Comparison of ENCODE assay signal across 24 cellular contexts in the genomic region with DNA sequence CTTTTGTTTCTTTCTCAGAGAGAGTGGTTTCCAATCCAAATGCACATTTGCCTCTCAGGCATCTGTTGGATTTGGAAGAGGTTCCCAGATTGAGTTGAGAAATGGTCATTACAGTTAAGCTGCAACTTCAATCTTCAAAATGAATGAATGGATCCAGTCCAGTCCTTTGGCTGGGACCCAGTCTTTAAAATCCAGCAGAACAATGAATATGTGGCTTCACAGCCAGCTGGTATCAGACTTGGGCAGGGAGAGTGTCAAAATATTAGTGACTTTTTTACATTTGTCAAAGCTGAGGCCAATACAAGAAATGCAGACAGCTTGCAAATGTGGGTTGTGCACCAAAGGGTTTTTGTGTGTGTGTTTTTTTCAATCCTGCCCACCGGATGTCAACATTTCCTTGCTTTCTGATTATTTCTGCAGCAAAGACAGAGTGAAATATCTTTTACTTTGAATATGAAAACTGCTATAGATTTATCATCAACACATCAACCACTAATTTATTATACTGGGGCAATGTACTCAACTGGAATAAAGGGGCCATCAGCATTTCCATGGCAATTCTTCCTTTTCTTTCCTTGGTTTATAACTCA.
DNase-seq lines count a peak whose midpoint lies in the region; ATAC-seq, FAIRE-seq and TF ChIP-seq lines count a peak whose summit lies in the region.
"Had no signal": no experiment of that assay in that cellular context is flagged by ENCODE, and none has a peak within 500 bp of the region (broad histone marks: within the 10 kb centered on the region; RNA-seq: fewer than 3 reads in every experiment).

No MANE protein-coding gene starts in this region.

- 89% methylated on average over 1 of the region's 1 CpG; no CpG with 5 or more reads in 1 of the 2 experiments for WGBS in H1 (ENCODE audit: extremely low coverage in 1 of 2, insufficient coverage in 1 of 2, insufficient read length in 1 of 2, insufficient replicate concordance in 2 of 2, low coverage in 1 of 2, low lambda C conversion rate in 2 of 2, missing lambda C conversion rate in 1 of 2), 2 experiments
- WGBS in neuronal stem cell (ENCODE audit: extremely low coverage in 2 of 2, insufficient read length in 2 of 2, insufficient replicate concordance in 1 of 2), 2 donors = no CpG with 5 or more reads among the region's 1 CpG

- DNase-seq in NCI-H1694 treated with DMSO at 0.1 percent for 48 hours (lab: John Stamatoyannopoulos, UW) (peak; percentile 40), NCI-H1694 (lab: John Stamatoyannopoulos, UW) (no peak), H1 (ENCODE audit: low read depth in 1 of 2, low spot score in 2 of 2) (no peak), neuronal stem cell (ENCODE audit: low spot score) (no peak), dedifferentiated amniotic fluid mesenchymal stem cell (ENCODE audit: extremely low spot score) (no peak), COLO668 (lab: John Stamatoyannopoulos, UW; ENCODE audit: unreplicated experiment) (no peak), GM23338 (ENCODE audit: low spot score) (no peak)
- DNase-seq: activated gamma-delta T cell treated with Interleukin-2 at 50 U/mL for 16 hours; BE2C; KBM-7; NCI-H2081; occipital lobe; SIG-M5; spleen; stimulated activated CD4-positive, alpha-beta T cell treated with anti-CD3 and anti-CD28 coated beads, Interleukin-2, amount 100 ng/mL, for 48 hours; uterus had no signal

- H3K36me3 ChIP-seq in Loucy (ENCODE audit: insufficient read depth, low read length) (no peaks in the 10 kb centered on the region), H1 (ENCODE audit: control insufficient read depth in 2 of 4, insufficient read depth in 4 of 4, low read length in 3 of 4) (no peaks in the 10 kb centered on the region), neuronal stem cell (replicated peaks in 1 of 2; ENCODE audit: control insufficient read depth in 2 of 2, insufficient read depth in 2 of 2, low read length in 2 of 2) (no peaks in the 10 kb centered on the region), GM23338 (ENCODE audit: insufficient read depth) (no peaks in the 10 kb centered on the region)
- H3K36me3 ChIP-seq: BE2C, spleen, suprapubic skin, uterus had no signal

- H2AFZ ChIP-seq in Loucy (ENCODE audit: low read length) (no peak overlapping the region), H1 (ENCODE audit: low read length) (peak overlapping the region; percentile 28; the same call in 1 of the 2 replicates), neuronal stem cell (ENCODE audit: low read length) (peak overlapping the region; percentile 20), GM23338 (no peak overlapping the region; the same call in 1 of the 2 replicates)

- no peak for FAIRE-seq in H1 (lab: Jason Lieb, UNC)
- FAIRE-seq: A204.1, bronchial epithelial cell had no signal

- no peak overlapping the region for H3K4me3 Mint-ChIP-seq in GM23338
- H3K4me3 Mint-ChIP-seq: dendritic cell treated with granulocyte-macrophage colony-stimulating factor and Interleukin-4, amounts not matched to agents 40 ng/mL and 50 ng/mL, for 4 days; memory B cell; stimulated activated effector memory CD8-positive, alpha-beta T cell treated with anti-CD3 and anti-CD28 coated beads, Interleukin-12 subunit alpha, Interleukin-12 subunit beta, amount 100 ng/mL, for 72 hours had no signal

- TF ChIP-seq EP300 in H1 (IDR thresholded peaks at IDR 0.05; ENCODE audit: borderline replicate concordance in 1 of 2, low read depth in 2 of 2, low read length in 2 of 2) = no peak

- H3K4me3 ChIP-seq in Loucy (ENCODE audit: low read length, poor library complexity, severe bottlenecking) = no peak overlapping the region
- no peak overlapping the region for H3K4me3 ChIP-seq in H1 (ENCODE audit: extremely low read depth in 1 of 4, insufficient read depth in 2 of 4, low read depth in 3 of 4, low read length in 4 of 4)
- no peak overlapping the region for H3K4me3 ChIP-seq in neuronal stem cell (ENCODE audit: low read length in 2 of 2)
- no peak overlapping the region for H3K4me3 ChIP-seq in GM23338
- H3K4me3 ChIP-seq: spleen, suprapubic skin, uterus had no signal

- H2AK5ac ChIP-seq in H1 (ENCODE audit: low read depth, low read length) (no peak overlapping the region), neuronal stem cell (ENCODE audit: low read depth, low read length) (no peak overlapping the region)

- H3K9me3 ChIP-seq in Loucy (ENCODE audit: insufficient read depth, low read depth, low read length) (0 out of 2 replicates have a peak, but pooled peaks cover 2% of the 10 kb centered on the region), H1 (ENCODE audit: insufficient read depth in 2 of 2, low read depth in 1 of 2, low read length in 1 of 2) (no peaks in the 10 kb centered on the region), neuronal stem cell (replicated peaks in 1 of 2; ENCODE audit: control insufficient read depth in 2 of 2, insufficient read depth in 1 of 2, low read depth in 1 of 2, low read length in 2 of 2) (no peaks in the 10 kb centered on the region)
- H3K9me3 ChIP-seq: BE2C, spleen, suprapubic skin, uterus had no signal

- H3F3A ChIP-seq in Loucy (ENCODE audit: low read depth) (no peaks in the 10 kb centered on the region), GM23338 (replicated peaks; ENCODE audit: low read depth) (no peaks in the 10 kb centered on the region)

- H3K4ac ChIP-seq in H1 (replicated peaks; ENCODE audit: insufficient read length, low read depth, low read length) (no peak overlapping the region), neuronal stem cell (ENCODE audit: low read length) (no peak overlapping the region)

- POLR2A ChIA-PET in H1 (lab: Charles Lee; ENCODE audit: partially characterized antibody) = no interaction called here

- ATAC-seq in GM23338 = no peak
- ATAC-seq: Panc1; stimulated activated effector memory CD8-positive, alpha-beta T cell treated with anti-CD3 and anti-CD28 coated beads, Interleukin-12 subunit alpha, Interleukin-12 subunit beta, amount 100 ng/mL, for 72 hours had no signal

- no peaks in the 10 kb centered on the region for H3K4me1 Mint-ChIP-seq in GM23338
- H3K4me1 Mint-ChIP-seq: memory B cell; stimulated activated effector memory CD8-positive, alpha-beta T cell treated with anti-CD3 and anti-CD28 coated beads, Interleukin-12 subunit alpha, Interleukin-12 subunit beta, amount 100 ng/mL, for 72 hours had no signal

- no peak overlapping the region for H4K91ac ChIP-seq in H1 (replicated peaks; ENCODE audit: insufficient read length, low read length)
- H4K91ac ChIP-seq in neuronal stem cell (ENCODE audit: low read depth, low read length, poor library complexity) = no peak overlapping the region

- peaks cover 15% of the 10 kb centered on the region for H3K4me1 ChIP-seq in Loucy (ENCODE audit: insufficient read depth, low read length, poor library complexity, severe bottlenecking)
- H3K4me1 ChIP-seq in H1 (replicated peaks in 1 of 4; ENCODE audit: control insufficient read depth in 3 of 4, insufficient read depth in 4 of 4, low read length in 3 of 4) = no peaks in the 10 kb centered on the region
- no peaks in the 10 kb centered on the region for H3K4me1 ChIP-seq in neuronal stem cell (ENCODE audit: control insufficient read depth in 2 of 2, insufficient read depth in 1 of 2, low read depth in 1 of 2, low read length in 2 of 2)
- no peaks in the 10 kb centered on the region for H3K4me1 ChIP-seq in GM23338 (ENCODE audit: insufficient read depth)
- H3K4me1 ChIP-seq: BE2C, suprapubic skin, uterus had no signal

- H2BK120ac ChIP-seq in H1 (replicated peaks; ENCODE audit: low read depth, low read length) (no peak overlapping the region), neuronal stem cell (ENCODE audit: low read depth, low read length) (no peak overlapping the region)

- H4K5ac ChIP-seq in H1 (ENCODE audit: insufficient read length, low read depth, low read length) = no peak overlapping the region

- H3K79me2 ChIP-seq in Loucy (ENCODE audit: insufficient read depth, low read length) (no peaks in the 10 kb centered on the region), H1 (ENCODE audit: control insufficient read depth in 1 of 2, insufficient read depth in 2 of 2, low read length in 2 of 2) (no peaks in the 10 kb centered on the region), GM23338 (replicated peaks; ENCODE audit: insufficient read depth) (no peaks in the 10 kb centered on the region)

- no peak overlapping the region for H4K8ac ChIP-seq in H1 (ENCODE audit: extremely low read depth, insufficient read depth, low read length)
- no peak overlapping the region for H4K8ac ChIP-seq in neuronal stem cell (ENCODE audit: low read depth, low read length)

- no peaks in the 10 kb centered on the region for H4K20me1 ChIP-seq in Loucy (ENCODE audit: insufficient read depth, low read length, poor library complexity, severe bottlenecking)
- no peaks in the 10 kb centered on the region for H4K20me1 ChIP-seq in H1 (replicated peaks in 1 of 2; ENCODE audit: control insufficient read depth in 1 of 2, insufficient read depth in 2 of 2, low read length in 2 of 2)
- no peaks in the 10 kb centered on the region for H4K20me1 ChIP-seq in GM23338 (replicated peaks; ENCODE audit: insufficient read depth)

- H2BK12ac ChIP-seq in H1 (ENCODE audit: low read depth, low read length) (no peak overlapping the region), neuronal stem cell (ENCODE audit: low read length) (no peak overlapping the region)

- no peak overlapping the region for H3K23ac ChIP-seq in H1 (ENCODE audit: insufficient read length)
- H3K23ac ChIP-seq in neuronal stem cell (ENCODE audit: low read depth, low read length, poor library complexity) = no peak overlapping the region

- H3K27ac ChIP-seq in H1 (ENCODE audit: low read depth, low read length) (no peak overlapping the region), neuronal stem cell (replicated peaks; ENCODE audit: low read length) (no peak overlapping the region), GM23338 (ENCODE audit: low read depth) (no peak overlapping the region)
- H3K27ac ChIP-seq: spleen, suprapubic skin, uterus had no signal

- peaks cover 2% of the 10 kb centered on the region for H3K27me3 Mint-ChIP-seq in GM23338 (ENCODE audit: insufficient read depth, low read depth, poor library complexity)
- H3K27me3 Mint-ChIP-seq: dendritic cell treated with granulocyte-macrophage colony-stimulating factor and Interleukin-4, amounts not matched to agents 40 ng/mL and 50 ng/mL, for 4 days; memory B cell had no signal

- H3K56ac ChIP-seq in H1 (replicated peaks; ENCODE audit: insufficient read length, low read depth, low read length) = no peak overlapping the region

- CTCF ChIA-PET in H1 (lab: Charles Lee; ENCODE audit: partially characterized antibody) = interaction anchor here (1.0 to 2.1 kb wide), 3 partner anchors 200 to 1042 kb away, joined by 3 to 14 read pairs (median 9); no protein-coding TSS in a partner anchor

- H3K9me3 Mint-ChIP-seq in GM23338 = no peaks in the 10 kb centered on the region; the same call in 2 of the 3 replicates
- H3K9me3 Mint-ChIP-seq: dendritic cell treated with granulocyte-macrophage colony-stimulating factor and Interleukin-4, amounts not matched to agents 40 ng/mL and 50 ng/mL, for 4 days had no signal

- H2BK20ac ChIP-seq in H1 (ENCODE audit: low read length) = no peak overlapping the region

- no peak overlapping the region for H3K27ac Mint-ChIP-seq in GM23338
- H3K27ac Mint-ChIP-seq: dendritic cell treated with granulocyte-macrophage colony-stimulating factor and Interleukin-4, amounts not matched to agents 40 ng/mL and 50 ng/mL, for 4 days; memory B cell; stimulated activated effector memory CD8-positive, alpha-beta T cell treated with anti-CD3 and anti-CD28 coated beads, Interleukin-12 subunit alpha, Interleukin-12 subunit beta, amount 100 ng/mL, for 72 hours had no signal

- H3K9me2 ChIP-seq in Loucy (replicated peaks; ENCODE audit: low read depth, low read length) (no peaks in the 10 kb centered on the region), GM23338 (ENCODE audit: insufficient read depth) (no peaks in the 10 kb centered on the region)

- peak; percentile 42; the same call in 1 of the 2 replicates for TF ChIP-seq CTCF in Loucy (conservative IDR thresholded peaks at IDR 0.05; ENCODE audit: low read length)
- TF ChIP-seq CTCF in H1 (IDR thresholded peaks at IDR 0.05; ENCODE audit: control extremely low read depth in 1 of 3, insufficient read depth in 1 of 3, low read depth in 1 of 3, low read length in 3 of 3) = no peak
- TF ChIP-seq CTCF in GM23338 (conservative IDR thresholded peaks at IDR 0.05; ENCODE audit: low read depth in 2 of 2) = peak in 1 of 2 experiments; percentile 39; a peak in 2 of 4 replicates

- H3K23me2 ChIP-seq in H1 (ENCODE audit: low read depth, low read length) = no peaks in the 10 kb centered on the region

- TF ChIP-seq RAD21 in H1 (IDR thresholded peaks at IDR 0.05 in 1 of 2, conservative IDR thresholded peaks at IDR 0.05 in 1 of 2; ENCODE audit: low read depth in 2 of 2, low read length in 2 of 2) = peak; percentile 48

- H3K36me3 Mint-ChIP-seq in GM23338 (ENCODE audit: low read depth) = no peaks in the 10 kb centered on the region
- H3K36me3 Mint-ChIP-seq: memory B cell; stimulated activated effector memory CD8-positive, alpha-beta T cell treated with anti-CD3 and anti-CD28 coated beads, Interleukin-12 subunit alpha, Interleukin-12 subunit beta, amount 100 ng/mL, for 72 hours had no signal

- H3K18ac ChIP-seq in H1 (ENCODE audit: extremely low read depth, low read length) = no peak overlapping the region
- H3K18ac ChIP-seq in neuronal stem cell (ENCODE audit: low read length) = no peak overlapping the region

- H3K27me3 ChIP-seq in Loucy (ENCODE audit: insufficient read depth, low read length, poor library complexity, severe bottlenecking) (no peaks in the 10 kb centered on the region), H1 (replicated peaks in 1 of 4; ENCODE audit: control insufficient read depth in 3 of 4, extremely low read depth in 1 of 4, insufficient read depth in 3 of 4, low read length in 3 of 4) (no peaks in the 10 kb centered on the region), neuronal stem cell (ENCODE audit: control insufficient read depth in 3 of 3, insufficient read depth in 3 of 3, low read depth in 1 of 3, low read length in 3 of 3) (no peaks in the 10 kb centered on the region), GM23338 (ENCODE audit: insufficient read depth) (no peaks in the 10 kb centered on the region)
- H3K27me3 ChIP-seq: BE2C, spleen, suprapubic skin had no signal

- H3K4me2 ChIP-seq in Loucy (ENCODE audit: low read depth, low read length, poor library complexity, severe bottlenecking) (peak overlapping the region; percentile 39), H1 (ENCODE audit: insufficient read depth in 1 of 2, low read depth in 2 of 2, low read length in 2 of 2) (no peak overlapping the region), neuronal stem cell (ENCODE audit: insufficient read depth, low read length, poor library complexity, severe bottlenecking) (no peak overlapping the region), GM23338 (no peak overlapping the region)

- H2BK15ac ChIP-seq in H1 (ENCODE audit: low read length) = no peak overlapping the region
- H2BK15ac ChIP-seq in neuronal stem cell (ENCODE audit: low read length) = no peak overlapping the region

- no peaks in the 10 kb centered on the region for H3K79me1 ChIP-seq in H1 (ENCODE audit: low read depth, low read length)
- H3K79me1 ChIP-seq in neuronal stem cell (ENCODE audit: low read depth, low read length) = no peaks in the 10 kb centered on the region

- TF ChIP-seq POLR2A in H1 (IDR thresholded peaks at IDR 0.05; ENCODE audit: control extremely low read depth in 1 of 2, low read depth in 2 of 2, low read length in 2 of 2) = no peak

- H3K9ac ChIP-seq in Loucy (ENCODE audit: low read depth, low read length, poor library complexity, severe bottlenecking) (no peak overlapping the region), H1 (replicated peaks in 1 of 4; ENCODE audit: extremely low read depth in 1 of 4, low read depth in 3 of 4, low read length in 3 of 4) (peak overlapping the region in 1 of 4 experiments; percentile 34; a peak in 1 of 7 replicates), neuronal stem cell (ENCODE audit: low read depth, low read length, poor library complexity) (no peak overlapping the region)

- H3K14ac ChIP-seq in H1 (ENCODE audit: insufficient read length) = no peak overlapping the region
- no peak overlapping the region for H3K14ac ChIP-seq in neuronal stem cell (ENCODE audit: low read length)

- H2BK5ac ChIP-seq in H1 (ENCODE audit: low read depth, low read length) (no peak overlapping the region), neuronal stem cell (ENCODE audit: low read length) (no peak overlapping the region)

Comparison
In these comparisons a context has a peak if more than half of its experiments do, and no peak if none do; other contexts are left out.
1. H2AFZ ChIP-seq: peak in H1 (single experiment) and neuronal stem cell (single experiment); none in Loucy (single experiment) and GM23338 (single experiment).